In genomic region chr11:93530468-93530826, GRCh38 we compare ENCODE assay signal across 12 cellular contexts. TPM values are rescaled to one million over a fixed set of nuclear protein-coding genes. Genes with fewer than 3 reads are reported as not detected.
A peak's percentile ranks its signal among the peaks of the same experiment; 100 is the strongest.
DNase-seq lines count a peak whose midpoint lies in the region; ATAC-seq, FAIRE-seq and TF ChIP-seq lines count a peak whose summit lies in the region.
"Had no signal": no experiment of that assay in that cellular context is flagged by ENCODE, and none has a peak within 500 bp of the region (broad histone marks: within the 10 kb centered on the region; RNA-seq: fewer than 3 reads in every experiment).

No MANE protein-coding gene starts in this region.

- peak overlapping the region; percentile 41 for H3K9ac ChIP-seq in HepG2 (ENCODE audit: insufficient read depth, low read depth, low read length)

- intact Hi-C loops in activated CD4-positive, alpha-beta memory T cell treated with anti-CD3 and anti-CD28 coated beads for 36 hours (cut with micrococcal nuclease): loop anchor here (1.0 to 5.0 kb wide), 2 partner anchors 18 to 38 kb away; no protein-coding TSS in a partner anchor
- intact Hi-C loops in HepG2 (cut with micrococcal nuclease; ENCODE audit: unreplicated experiment): loop anchor here (1.0 to 5.0 kb wide), 5 partner anchors 12 to 132 kb away; partner anchors contain the start of gene CEP295

- in situ Hi-C loops in HepG2 (cut with HindIII; ENCODE audit: extremely low pct_ligation_motif_present, low pct_unique_long_range_greater_than_20kb): no loop called here
- in situ Hi-C loops in KBM-7 (cut with MboI; ENCODE audit: low pct_unique_long_range_greater_than_20kb, low sequenced_read_pairs): no loop called here

- no peaks in the 10 kb centered on the region for H3K9me3 Mint-ChIP-seq in T-helper 2 cell treated with Interferon-gamma antibody and Interleukin-4, amounts not matched to agents 5 μg/mL and 100 μg/mL, for 36 hours
- H3K9me3 Mint-ChIP-seq in activated CD4-positive, alpha-beta memory T cell treated with anti-CD3 and anti-CD28 coated beads for 36 hours: no peaks in the 10 kb centered on the region
- no peaks in the 10 kb centered on the region for H3K9me3 Mint-ChIP-seq in stimulated activated naive B cell treated with anti-CD40 and anti-IgM and Interleukin-4, amounts not matched to agents 10 μg/mL and 1 μg/mL and 100 μg/mL, for 72 hours

- no peaks in the 10 kb centered on the region for H3K36me3 ChIP-seq in HepG2 (replicated peaks in 1 of 2; ENCODE audit: control insufficient read depth in 1 of 2, insufficient read depth in 2 of 2, low read length in 2 of 2)

- H3K4me2 ChIP-seq in HepG2 (ENCODE audit: low read depth, low read length): peak overlapping the region; percentile 78

- no peak for TF ChIP-seq CTCF in HepG2 (CRISPR knock-in tag; IDR thresholded peaks at IDR 0.05)

- no TSS peak for BruUV-seq in HepG2 (replicated peaks; lab: Mats Ljungman, UMichigan)

- no peaks in the 10 kb centered on the region for H3K27me3 Mint-ChIP-seq in T-helper 2 cell treated with Interferon-gamma antibody and Interleukin-4, amounts not matched to agents 5 μg/mL and 100 μg/mL, for 36 hours (ENCODE audit: low read depth)
- H3K27me3 Mint-ChIP-seq in activated CD4-positive, alpha-beta memory T cell treated with anti-CD3 and anti-CD28 coated beads for 36 hours: no peaks in the 10 kb centered on the region
- no peaks in the 10 kb centered on the region for H3K27me3 Mint-ChIP-seq in stimulated activated naive B cell treated with anti-CD40 and anti-IgM and Interleukin-4, amounts not matched to agents 10 μg/mL and 1 μg/mL and 100 μg/mL, for 72 hours

- CTCF ChIA-PET in activated CD4-positive, alpha-beta memory T cell treated with anti-CD3 and anti-CD28 coated beads for 36 hours (lab: Charles Lee): interaction anchor here (5.0 kb wide), 1 partner anchor 12 kb away, joined by 22 read pairs; the partner anchor contains the start of gene SMCO4
- CTCF ChIA-PET in HepG2 (lab: Yijun Ruan, JAX; ENCODE audit: low intra/inter-chr PET ratio, low total read pairs): interaction anchor here (1.2 kb wide), 1 partner anchor 13 kb away, joined by 3 read pairs; the partner anchor contains the start of gene SMCO4

- H3K4me3 ChIP-seq in HepG2 (replicated peaks in 1 of 3; ENCODE audit: insufficient read depth in 1 of 3, low read depth in 2 of 3, low read length in 3 of 3): peak overlapping the region; percentile 12 to 55 (median 40)

- WGBS in HepG2 (ENCODE audit: low lambda C conversion rate): 0% methylated on average over 1 of the region's 1 CpG

- peaks cover 85% of the 10 kb centered on the region for H3K4me1 Mint-ChIP-seq in T-helper 2 cell treated with Interferon-gamma antibody and Interleukin-4, amounts not matched to agents 5 μg/mL and 100 μg/mL, for 36 hours (ENCODE audit: low read depth)
- H3K4me1 Mint-ChIP-seq in activated CD4-positive, alpha-beta memory T cell treated with anti-CD3 and anti-CD28 coated beads for 36 hours (ENCODE audit: low read depth): peaks cover 73% of the 10 kb centered on the region
- peaks cover 26 to 31% of the 10 kb centered on the region in 2 donors for H3K4me1 Mint-ChIP-seq in stimulated activated naive B cell treated with anti-CD40 and anti-IgM and Interleukin-4, amounts not matched to agents 10 μg/mL and 1 μg/mL and 100 μg/mL, for 72 hours

- no peak for DNase-seq in T-helper 2 cell treated with Interferon-gamma antibody and Interleukin-4, amounts not matched to agents 5 μg/mL and 100 μg/mL, for 36 hours (ENCODE audit: low spot score)
- DNase-seq in T-helper 2 cell (no peak), HepG2 (ENCODE audit: low spot score) (no peak), KBM-7 (no peak)
- DNase-seq in activated CD4-positive, alpha-beta memory T cell treated with anti-CD3 and anti-CD28 coated beads for 36 hours: no peak
- DNase-seq in stimulated activated naive B cell treated with anti-CD40 and anti-IgM and Interleukin-4, amounts not matched to agents 10 μg/mL and 1 μg/mL and 100 μg/mL, for 72 hours: no peak
- DNase-seq: DMS79, NCI-H1105 had no signal

- no peaks in the 10 kb centered on the region for H3K9me3 ChIP-seq in HepG2 (ENCODE audit: low read length)

- no peaks in the 10 kb centered on the region for H4K20me1 ChIP-seq in HepG2 (ENCODE audit: insufficient read depth, low read length)

- peaks cover 11% of the 10 kb centered on the region for H3K79me2 ChIP-seq in HepG2 (ENCODE audit: insufficient read depth, low read length)

- H3K27me3 ChIP-seq in HepG2 (ENCODE audit: control insufficient read depth in 1 of 2, insufficient read depth in 2 of 2, low read length in 2 of 2): no peaks in the 10 kb centered on the region

- peaks cover 14% of the 10 kb centered on the region for H3K36me3 Mint-ChIP-seq in T-helper 2 cell treated with Interferon-gamma antibody and Interleukin-4, amounts not matched to agents 5 μg/mL and 100 μg/mL, for 36 hours (ENCODE audit: low read depth)
- H3K36me3 Mint-ChIP-seq in activated CD4-positive, alpha-beta memory T cell treated with anti-CD3 and anti-CD28 coated beads for 36 hours: peaks cover 2% of the 10 kb centered on the region
- H3K36me3 Mint-ChIP-seq in stimulated activated naive B cell treated with anti-CD40 and anti-IgM and Interleukin-4, amounts not matched to agents 10 μg/mL and 1 μg/mL and 100 μg/mL, for 72 hours: no peaks in the 10 kb centered on the region

- peaks cover 64% of the 10 kb centered on the region for H3K4me1 ChIP-seq in HepG2 (ENCODE audit: insufficient read depth, low read length)

- ATAC-seq in HepG2: no peak; the same call in 2 of the 3 replicates
- no peak for ATAC-seq in stimulated activated naive B cell treated with anti-CD40 and anti-IgM and Interleukin-4, amounts not matched to agents 10 μg/mL and 1 μg/mL and 100 μg/mL, for 72 hours (replicated peaks)
- no peak for ATAC-seq in GM21381 (IDR thresholded peaks at IDR 0.05; ENCODE audit: unreplicated experiment)
- no peak for ATAC-seq in HG02938 (IDR thresholded peaks at IDR 0.05; ENCODE audit: unreplicated experiment)
- ATAC-seq: SK-N-SH treated with all-trans-retinoic acid at 6 μM for 48 hours had no signal

- H2AFZ ChIP-seq in HepG2 (ENCODE audit: low read length): no peak overlapping the region

- POLR2A ChIA-PET in activated CD4-positive, alpha-beta memory T cell treated with anti-CD3 and anti-CD28 coated beads for 36 hours (lab: Charles Lee): interaction anchor here (0.6 kb wide), 1 partner anchor 142 kb away, joined by 3 read pairs; no protein-coding TSS in a partner anchor
- POLR2A ChIA-PET in HepG2 (lab: Yijun Ruan, JAX): interaction anchor here (1.4 to 4.4 kb wide), 6 partner anchors 9 to 211 kb away, joined by 6 to 39 read pairs (median 10); partner anchors contain the start of genes C11orf54 and TAF1D

- peak overlapping the region; percentile 70 for H3K4me3 Mint-ChIP-seq in T-helper 2 cell treated with Interferon-gamma antibody and Interleukin-4, amounts not matched to agents 5 μg/mL and 100 μg/mL, for 36 hours
- no peak overlapping the region for H3K4me3 Mint-ChIP-seq in activated CD4-positive, alpha-beta memory T cell treated with anti-CD3 and anti-CD28 coated beads for 36 hours
- no peak overlapping the region for H3K4me3 Mint-ChIP-seq in stimulated activated naive B cell treated with anti-CD40 and anti-IgM and Interleukin-4, amounts not matched to agents 10 μg/mL and 1 μg/mL and 100 μg/mL, for 72 hours

- peak overlapping the region; percentile 75 for H3K27ac ChIP-seq in HepG2 (ENCODE audit: extremely low read length, insufficient read depth, low read length)

- no peak for TF ChIP-seq RAD21 in HepG2 (CRISPR knock-in tag; IDR thresholded peaks at IDR 0.05)

- H3K27ac Mint-ChIP-seq in T-helper 2 cell treated with Interferon-gamma antibody and Interleukin-4, amounts not matched to agents 5 μg/mL and 100 μg/mL, for 36 hours: peak overlapping the region; percentile 91
- peak overlapping the region; percentile 52 for H3K27ac Mint-ChIP-seq in activated CD4-positive, alpha-beta memory T cell treated with anti-CD3 and anti-CD28 coated beads for 36 hours
- peak overlapping the region; percentile 33 for H3K27ac Mint-ChIP-seq in stimulated activated naive B cell treated with anti-CD40 and anti-IgM and Interleukin-4, amounts not matched to agents 10 μg/mL and 1 μg/mL and 100 μg/mL, for 72 hours

- TF ChIP-seq EP300 in HepG2 (IDR thresholded peaks at IDR 0.05; ENCODE audit: low read depth in 2 of 2, low read length in 2 of 2): no peak
- 0 out of 2 replicates have a peak, but pooled peaks have one; percentile 0 for TF ChIP-seq EP300 in HepG2 (CRISPR knock-in tag; IDR thresholded peaks at IDR 0.05; ENCODE audit: borderline replicate concordance)

- no peak for FAIRE-seq in HepG2 (lab: Jason Lieb, UNC)
- FAIRE-seq: keratinocyte had no signal

- TF ChIP-seq POLR2A in HepG2 (IDR thresholded peaks at IDR 0.05; ENCODE audit: insufficient read depth in 1 of 2, low read depth in 2 of 2, low read length in 2 of 2): no peak

TF ChIP-seq in HepG2, 621 proteins besides CTCF, POLR2A, EP300 and RAD21 (continues in another document):
- no peak for TF ChIP-seq MEIS1 (CRISPR knock-in tag; IDR thresholded peaks at IDR 0.05; ENCODE audit: borderline replicate concordance)
- no peak for TF ChIP-seq SP4 (CRISPR knock-in tag; IDR thresholded peaks at IDR 0.05)
- no peak for TF ChIP-seq NFKBIZ (CRISPR knock-in tag; IDR thresholded peaks at IDR 0.05)

RNA-seq across cellular contexts. Expression of gene SMCO4, which starts 12.7 kb away (rescaled TPM):
- total RNA-seq in activated CD4-positive, alpha-beta memory T cell treated with anti-CD3 and anti-CD28 coated beads for 36 hours: 10 to 100 TPM; 40.9 to 41.2 TPM
- total RNA-seq in HepG2 (2016; rRNA removed; fragmentation: Illumina TruSeq; extraction: Trizol): 26.8 and 28.5 TPM in 2 replicates
- total RNA-seq in HepG2 (2016; cell fraction: cytosol; rRNA removed; fragmentation: Illumina TruSeq; extraction: Trizol; ENCODE audit: low read depth): 32.8 and 44.9 TPM in 2 replicates
- 24.0 and 27.8 TPM in 2 replicates for total RNA-seq in HepG2 (2016; cell fraction: insoluble cytoplasmic fraction; rRNA removed; fragmentation: Illumina TruSeq; extraction: Trizol)
- total RNA-seq in HepG2 (2016; cell fraction: membrane; rRNA removed; fragmentation: Illumina TruSeq; extraction: Trizol): 39.9 and 58.1 TPM in 2 replicates
- 9.4 and 14.7 TPM in 2 replicates for total RNA-seq in HepG2 (2016; cell fraction: nucleus; rRNA removed; fragmentation: Illumina TruSeq; extraction: Trizol)
- 10.6 and 11.7 TPM in 2 replicates for polyA plus RNA-seq in HepG2 (2011; rRNA removed)
- polyA plus RNA-seq in HepG2 (2011; cell fraction: cytosol; rRNA removed): 8.0 and 8.3 TPM in 2 replicates
- polyA plus RNA-seq in HepG2 (2011; cell fraction: nucleus; rRNA removed): 7.7 and 10.0 TPM in 2 replicates
- 19.1 and 21.9 TPM in 2 replicates for polyA plus RNA-seq in HepG2 (2012)
- polyA plus RNA-seq in HepG2 (2016; cell fraction: cytosol; fragmentation: Illumina TruSeq; extraction: Trizol; ENCODE audit: low read depth): 45.6 and 73.6 TPM in 2 replicates
- polyA plus RNA-seq in HepG2 (2016; cell fraction: insoluble cytoplasmic fraction; fragmentation: Illumina TruSeq; extraction: Trizol; ENCODE audit: low read depth): 34.5 and 47.2 TPM in 2 replicates
- polyA plus RNA-seq in HepG2 (2016; cell fraction: membrane; fragmentation: Illumina TruSeq; extraction: Trizol; ENCODE audit: low read depth): 48.5 and 75.7 TPM in 2 replicates
- 26.9 and 36.1 TPM in 2 replicates for polyA plus RNA-seq in HepG2 (2016; cell fraction: nucleus; fragmentation: Illumina TruSeq; extraction: Trizol; ENCODE audit: insufficient read depth, low read depth)
- 1.9 and 16.7 TPM in 2 replicates for polyA minus RNA-seq in HepG2 (2011; rRNA and poly(A)+ RNA removed; ENCODE audit: low replicate concordance)
- 3.5 TPM in 1 of 2 replicates, not detected in the other for polyA minus RNA-seq in HepG2 (2011; cell fraction: cytosol; rRNA and poly(A)+ RNA removed)
- 2.2 and 6.6 TPM in 2 replicates for polyA minus RNA-seq in HepG2 (2011; cell fraction: nucleus; rRNA and poly(A)+ RNA removed)

Comparison
In these comparisons a context has a peak if more than half of its experiments do, and no peak if none do; other contexts are left out.
1. H3K27ac Mint-ChIP-seq: peak in every context shown above with its lines; median percentile 91 in T-helper 2 cell treated with Interferon-gamma antibody and Interleukin-4, amounts not matched to agents 5 μg/mL and 100 μg/mL, for 36 hours; 52 in activated CD4-positive, alpha-beta memory T cell treated with anti-CD3 and anti-CD28 coated beads for 36 hours; 33 in stimulated activated naive B cell treated with anti-CD40 and anti-IgM and Interleukin-4, amounts not matched to agents 10 μg/mL and 1 μg/mL and 100 μg/mL, for 72 hours.